1 cellular context compared by ENCODE assay signal in the genomic region with DNA sequence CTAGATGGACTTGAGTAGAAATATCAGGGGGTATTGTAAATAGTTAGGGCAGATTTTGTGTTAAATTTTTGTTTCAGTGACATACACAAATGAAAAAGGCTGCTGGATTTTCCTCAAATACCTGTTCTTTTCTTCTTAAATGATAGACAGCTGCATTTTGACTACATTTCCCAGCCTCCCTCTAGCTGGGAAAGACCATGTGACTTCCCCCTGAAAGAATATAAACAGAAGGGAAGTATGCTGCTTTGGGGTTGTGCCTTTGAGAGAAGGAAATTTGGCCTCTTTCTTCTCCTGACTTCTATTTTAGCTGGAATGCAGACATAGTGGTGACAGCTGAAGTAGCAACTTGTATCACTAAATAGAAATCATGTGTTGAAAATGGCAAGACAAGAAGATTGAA.
TF ChIP-seq lines count a peak whose summit lies in the region.

No MANE protein-coding gene starts in this region.

TF ChIP-seq in SK-N-SH treated with all-trans-retinoic acid at 6 μM for 48 hours, 23 proteins besides CTCF, POLR2A, EP300 and RAD21 (continued from another document):
- TF ChIP-seq, protein P1, sequence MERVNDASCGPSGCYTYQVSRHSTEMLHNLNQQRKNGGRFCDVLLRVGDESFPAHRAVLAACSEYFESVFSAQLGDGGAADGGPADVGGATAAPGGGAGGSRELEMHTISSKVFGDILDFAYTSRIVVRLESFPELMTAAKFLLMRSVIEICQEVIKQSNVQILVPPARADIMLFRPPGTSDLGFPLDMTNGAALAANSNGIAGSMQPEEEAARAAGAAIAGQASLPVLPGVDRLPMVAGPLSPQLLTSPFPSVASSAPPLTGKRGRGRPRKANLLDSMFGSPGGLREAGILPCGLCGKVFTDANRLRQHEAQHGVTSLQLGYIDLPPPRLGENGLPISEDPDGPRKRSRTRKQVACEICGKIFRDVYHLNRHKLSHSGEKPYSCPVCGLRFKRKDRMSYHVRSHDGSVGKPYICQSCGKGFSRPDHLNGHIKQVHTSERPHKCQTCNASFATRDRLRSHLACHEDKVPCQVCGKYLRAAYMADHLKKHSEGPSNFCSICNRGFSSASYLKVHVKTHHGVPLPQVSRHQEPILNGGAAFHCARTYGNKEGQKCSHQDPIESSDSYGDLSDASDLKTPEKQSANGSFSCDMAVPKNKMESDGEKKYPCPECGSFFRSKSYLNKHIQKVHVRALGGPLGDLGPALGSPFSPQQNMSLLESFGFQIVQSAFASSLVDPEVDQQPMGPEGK (CRISPR knock-in tag; IDR thresholded peaks at IDR 0.05; ENCODE audit: borderline replicate concordance): no peak
- TF ChIP-seq ARNTL (CRISPR knock-in tag; IDR thresholded peaks at IDR 0.05; ENCODE audit: borderline replicate concordance, low read depth) (no peak), ZFP3 (CRISPR knock-in tag; IDR thresholded peaks at IDR 0.05) (no peak)
